ENCODE assay signal across 16 cellular contexts in genomic region chr6:69570126-69570525, GRCh38.
"Had no signal": no experiment of that assay in that cellular context is flagged by ENCODE, and none has a peak within 500 bp of the region (broad histone marks: within the 10 kb centered on the region; RNA-seq: fewer than 3 reads in every experiment).

No MANE protein-coding gene starts in this region.

- H3K36me3 Mint-ChIP-seq: naive thymus-derived CD8-positive, alpha-beta T cell had no signal

- ATAC-seq: heart left ventricle; naive thymus-derived CD8-positive, alpha-beta T cell; sciatic nerve had no signal

- DNase-seq: colonic mucosa; effector CD4-positive, alpha-beta T cell; heart left ventricle; hippocampal formation; kidney glomerular epithelial cell; naive thymus-derived CD8-positive, alpha-beta T cell; posterior cingulate gyrus; stimulated activated CD4-positive, alpha-beta T cell treated with anti-CD3 and anti-CD28 coated beads, Interleukin-12 subunit alpha, Interleukin-12 subunit beta, amount 100 ng/mL, for 4 hours; stimulated activated naive CD4-positive, alpha-beta T cell; stomach; substantia nigra; transverse colon had no signal

- H3K27me3 ChIP-seq: colonic mucosa, heart left ventricle, neutrophil, stomach, transverse colon had no signal

- H3K9me3 ChIP-seq: colonic mucosa, neutrophil, thoracic aorta, transverse colon had no signal

- H3K27ac Mint-ChIP-seq: naive thymus-derived CD8-positive, alpha-beta T cell had no signal

- H3K36me3 ChIP-seq: colonic mucosa, heart left ventricle, neutrophil, stomach, thoracic aorta, transverse colon had no signal

- H3K27ac ChIP-seq: colonic mucosa, heart left ventricle, neutrophil, skin epidermis, stomach, thoracic aorta, transverse colon had no signal

- H3K4me3 ChIP-seq: colonic mucosa, heart left ventricle, skin epidermis, stomach, thoracic aorta, transverse colon had no signal

- H3K4me1 Mint-ChIP-seq: naive thymus-derived CD8-positive, alpha-beta T cell had no signal

- H3K4me1 ChIP-seq: colonic mucosa, heart left ventricle, stomach, transverse colon had no signal

- H3K4me3 Mint-ChIP-seq: naive thymus-derived CD8-positive, alpha-beta T cell had no signal
